In genomic region chr3:48446425-48447193, GRCh38 we compare ENCODE assay signal across 1 cellular context.
TF ChIP-seq lines count a peak whose summit lies in the region.

Gene ATRIP (plus strand): TSS chr3:48446737. CDS start chr3:48446846, 109 bp downstream.

TF ChIP-seq in K562, 482 proteins besides CTCF, POLR2A, EP300 and RAD21 (continued from another document and continues in another):
- TF ChIP-seq RREB1 (CRISPR knock-in tag; IDR thresholded peaks at IDR 0.05): no peak
- no peak for TF ChIP-seq ZNF24 (IDR thresholded peaks at IDR 0.05)
- TF ChIP-seq ZNF740 (CRISPR knock-in tag; IDR thresholded peaks at IDR 0.05): no peak
- TF ChIP-seq ZNF740 (tag; IDR thresholded peaks at IDR 0.05): no peak
- no peak for TF ChIP-seq IFI16 (CRISPR knock-in tag; IDR thresholded peaks at IDR 0.05)
- no peak for TF ChIP-seq ZBTB1 (CRISPR knock-in tag; IDR thresholded peaks at IDR 0.05; ENCODE audit: borderline replicate concordance, low read depth)
- TF ChIP-seq CBX2 (IDR thresholded peaks at IDR 0.05; ENCODE audit: insufficient read depth, low read length, poor library complexity, severe bottlenecking): no peak
- TF ChIP-seq C11orf30 (IDR thresholded peaks at IDR 0.05; ENCODE audit: low read depth): peak; percentile 95
- peak; percentile 88 for TF ChIP-seq ZFX (CRISPR knock-in tag; IDR thresholded peaks at IDR 0.05)
- no peak for TF ChIP-seq NR4A1 (CRISPR knock-in tag; IDR thresholded peaks at IDR 0.05)
- peak; percentile 48; the same call in 1 of the 2 replicates for TF ChIP-seq NR4A1 (tag; IDR thresholded peaks at IDR 0.05)
- no peak for TF ChIP-seq ZNF395 (CRISPR knock-in tag; IDR thresholded peaks at IDR 0.05)
- no peak for TF ChIP-seq DNMT1 (IDR thresholded peaks at IDR 0.05)
- no peak for TF ChIP-seq RFX1 (IDR thresholded peaks at IDR 0.05)
- TF ChIP-seq DACH1 (IDR thresholded peaks at IDR 0.05; ENCODE audit: partially characterized antibody): peak; percentile 48
- TF ChIP-seq CTCFL (IDR thresholded peaks at IDR 0.05; ENCODE audit: borderline replicate concordance, insufficient read depth, low read depth, low read length, poor library complexity, severe bottlenecking): no peak
- TF ChIP-seq CBFA2T2 (conservative IDR thresholded peaks at IDR 0.05): no peak
- no peak for TF ChIP-seq NR2C2 (CRISPR knock-in tag; IDR thresholded peaks at IDR 0.05)
- TF ChIP-seq NR2C2 (tag; IDR thresholded peaks at IDR 0.05): peak; percentile 74
- TF ChIP-seq MAFF (IDR thresholded peaks at IDR 0.05; ENCODE audit: low read length): no peak
- TF ChIP-seq CREM (IDR thresholded peaks at IDR 0.05; ENCODE audit: low read depth): peak; percentile 99
- peak; percentile 87; the same call in 1 of the 2 replicates for TF ChIP-seq CTBP1 (IDR thresholded peaks at IDR 0.05; ENCODE audit: borderline replicate concordance)
- no peak for TF ChIP-seq POU5F1 (IDR thresholded peaks at IDR 0.05; ENCODE audit: borderline replicate concordance, low read depth, low read length, partially characterized antibody)
- TF ChIP-seq TARDBP (IDR thresholded peaks at IDR 0.05): peak; percentile 57; the same call in 1 of the 2 replicates
- no peak for TF ChIP-seq ELF1 (tag; IDR thresholded peaks at IDR 0.05)
- TF ChIP-seq HDAC2 (IDR thresholded peaks at IDR 0.05): no peak
- TF ChIP-seq PHTF2 (CRISPR knock-in tag; IDR thresholded peaks at IDR 0.05): no peak
- TF ChIP-seq PTBP1 (IDR thresholded peaks at IDR 0.05; ENCODE audit: low read depth, low read length): no peak
- peak; percentile 77 to 89 for TF ChIP-seq MNT (conservative IDR thresholded peaks at IDR 0.05)
- no peak for TF ChIP-seq SLC30A9 (CRISPR knock-in tag; IDR thresholded peaks at IDR 0.05)
- TF ChIP-seq FOSL1 (tag; conservative IDR thresholded peaks at IDR 0.05): 0 out of 2 replicates have a peak, but pooled peaks have one; percentile 21
- TF ChIP-seq SETDB1 (IDR thresholded peaks at IDR 0.05; ENCODE audit: low read length): no peak
- no peak for TF ChIP-seq HDAC6 (IDR thresholded peaks at IDR 0.05; ENCODE audit: low read depth, low read length)
- peak; percentile 62 to 84; a peak in 3 of 4 replicates for TF ChIP-seq NONO (IDR thresholded peaks at IDR 0.05; ENCODE audit: low read depth in 2 of 2, low read length in 1 of 2)
- TF ChIP-seq ZNF41 (CRISPR knock-in tag; conservative IDR thresholded peaks at IDR 0.05): no peak
- no peak for TF ChIP-seq CHCHD3 (CRISPR knock-in tag; IDR thresholded peaks at IDR 0.05)
- no peak for TF ChIP-seq ZNF695 (CRISPR knock-in tag; IDR thresholded peaks at IDR 0.05)
- peak; percentile 3; the same call in 1 of the 2 replicates for TF ChIP-seq JUN (IDR thresholded peaks at IDR 0.05; ENCODE audit: borderline replicate concordance, low read depth, low read length)
- TF ChIP-seq JUN (CRISPR knock-in tag; IDR thresholded peaks at IDR 0.05; ENCODE audit: borderline replicate concordance): no peak; the same call in 1 of the 2 replicates
- TF ChIP-seq ZKSCAN1 (IDR thresholded peaks at IDR 0.05; ENCODE audit: low read depth, low read length): no peak
- TF ChIP-seq PHB2 (IDR thresholded peaks at IDR 0.05; ENCODE audit: low read depth): no peak
- no peak for TF ChIP-seq GTF2A2 (tag; IDR thresholded peaks at IDR 0.05)
- peak; percentile 29; the same call in 1 of the 2 replicates for TF ChIP-seq SOX6 (IDR thresholded peaks at IDR 0.05)
- peak; percentile 19; the same call in 1 of the 2 replicates for TF ChIP-seq GMEB1 (CRISPR knock-in tag; IDR thresholded peaks at IDR 0.05)
- no peak for TF ChIP-seq POLR3G (IDR thresholded peaks at IDR 0.05; ENCODE audit: extremely low read depth, insufficient read length, insufficient replicate concordance)
- no peak for TF ChIP-seq HIVEP1 (CRISPR knock-in tag; IDR thresholded peaks at IDR 0.05)
- TF ChIP-seq SMARCC2 (IDR thresholded peaks at IDR 0.05; ENCODE audit: low read depth): no peak
- TF ChIP-seq ZNF551 (CRISPR knock-in tag; IDR thresholded peaks at IDR 0.05): no peak
- peak; percentile 68 to 95; a peak in 3 of 4 replicates for TF ChIP-seq SIN3A (IDR thresholded peaks at IDR 0.05; ENCODE audit: borderline replicate concordance in 2 of 2, control insufficient read depth in 1 of 2, low read depth in 2 of 2, low read length in 2 of 2)
- TF ChIP-seq AFF4 (CRISPR knock-in tag; IDR thresholded peaks at IDR 0.05): no peak
- peak; percentile 77 for TF ChIP-seq CBX1 (IDR thresholded peaks at IDR 0.05; ENCODE audit: low read depth)
- no peak for TF ChIP-seq LARP7 (IDR thresholded peaks at IDR 0.05)
- 0 out of 2 replicates have a peak, but pooled peaks have one; percentile 20 for TF ChIP-seq ETS1 (conservative IDR thresholded peaks at IDR 0.05; ENCODE audit: control insufficient read depth, low read depth, low read length)
- no peak for TF ChIP-seq ZNF224 (CRISPR knock-in tag; IDR thresholded peaks at IDR 0.05)
